ENCODE assay signal across 8 cellular contexts in the genomic region with DNA sequence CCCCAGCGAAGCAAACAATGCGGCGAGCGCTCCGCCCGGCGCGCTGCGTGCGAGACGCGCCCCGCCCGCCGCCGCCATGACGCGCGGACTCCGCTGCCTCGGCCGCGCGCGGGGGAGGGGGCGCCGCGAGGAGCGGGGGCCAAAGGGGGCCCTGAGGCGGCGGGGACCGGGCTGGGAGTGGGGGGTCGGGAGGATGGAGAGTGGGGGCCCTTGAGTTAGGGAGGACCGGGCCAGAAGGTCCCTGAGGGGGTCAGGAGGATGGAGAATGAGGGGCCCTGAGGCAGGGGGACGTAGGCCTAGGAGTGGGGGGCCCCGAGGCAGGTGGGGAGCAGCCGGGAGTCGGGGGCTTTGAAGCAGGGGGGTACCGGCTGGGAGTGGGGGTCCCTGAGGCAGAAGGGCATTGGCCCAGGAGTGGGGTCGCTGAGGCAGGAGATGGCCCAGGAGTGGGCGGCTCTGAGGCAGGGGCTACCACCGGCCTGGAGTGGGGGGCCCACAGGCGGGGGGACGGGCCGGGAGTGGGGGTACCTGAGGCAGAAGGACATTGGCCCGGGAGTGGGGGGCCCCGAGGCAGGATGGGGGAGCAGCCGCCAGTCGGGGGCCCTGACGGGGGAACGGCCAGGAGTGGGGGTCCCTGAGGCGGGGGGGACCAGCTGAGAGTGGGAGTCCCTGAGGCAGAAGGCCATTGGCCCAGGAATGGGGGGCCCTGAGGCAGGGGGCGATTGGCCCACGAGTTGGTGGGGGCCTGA. TPM values are rescaled to one million over a fixed set of nuclear protein-coding genes. Genes with fewer than 3 reads are reported as not detected.
DNase-seq lines count a peak whose midpoint lies in the region; ATAC-seq, FAIRE-seq and TF ChIP-seq lines count a peak whose summit lies in the region.

Gene BRD1 (minus strand): TSS at position 21 of the 746 bp plus-strand sequence. CDS start 3,556 bp downstream, outside the sequence.

- RAD21 ChIA-PET in HCT116 (lab: Charles Lee; ENCODE audit: low non-redundant PET in 1 of 2, low total read pairs in 2 of 2, uncharacterized antibody in 2 of 2, unreplicated experiment in 2 of 2) = no interaction called here

- H3K9ac ChIP-seq in HCT116 (ENCODE audit: low read length) = peak within 1 kb of the TSS; percentile 90
- peak within 1 kb of the TSS; percentile 93 for H3K9ac ChIP-seq in neural cell (ENCODE audit: low read length)

- H3K27ac ChIP-seq in CD8-positive, alpha-beta T cell (ENCODE audit: low read depth, low read length) = peak within 1 kb of the TSS; percentile 55
- H3K27ac ChIP-seq in HCT116 (ENCODE audit: low read depth, low read length) = peak within 1 kb of the TSS; percentile 72
- H3K27ac ChIP-seq in Panc1 (ENCODE audit: low read length) = peak within 1 kb of the TSS; percentile 69
- H3K27ac ChIP-seq in neural cell (ENCODE audit: low read length) = peak within 1 kb of the TSS; percentile 93
- H3K27ac ChIP-seq in tibial nerve = peak within 1 kb of the TSS; percentile 70 to 94 (median 90)

- peak within 1 kb of the TSS; percentile 97 for H3K27ac Mint-ChIP-seq in CD8-positive, alpha-beta T cell

- no peaks in the 10 kb centered on the region for H3K9me3 Mint-ChIP-seq in CD8-positive, alpha-beta T cell

- H3K4me3 ChIP-seq in CD8-positive, alpha-beta T cell (ENCODE audit: low read depth, low read length) = peak within 1 kb of the TSS; percentile 62
- H3K4me3 ChIP-seq in HCT116 (replicated peaks in 1 of 2; ENCODE audit: low read depth in 1 of 2, low read length in 2 of 2) = peak within 1 kb of the TSS; percentile 76 to 88
- H3K4me3 ChIP-seq in Panc1 (ENCODE audit: low read depth in 2 of 2, low read length in 2 of 2) = peak within 1 kb of the TSS; percentile 64 to 66
- peak within 1 kb of the TSS; percentile 88 for H3K4me3 ChIP-seq in neural cell (ENCODE audit: low read length)
- peak within 1 kb of the TSS; percentile 75 to 90 (median 83) for H3K4me3 ChIP-seq in tibial nerve

- no peaks in the 10 kb centered on the region for H3K27me3 Mint-ChIP-seq in CD8-positive, alpha-beta T cell (ENCODE audit: low read depth)

- no peak within 1 kb of the TSS for H2AFZ ChIP-seq in HCT116 (ENCODE audit: low read depth, low read length, poor library complexity, severe bottlenecking)
- peak within 1 kb of the TSS; percentile 36 for H2AFZ ChIP-seq in neural cell (ENCODE audit: low read depth, low read length)

- no peaks in the 10 kb centered on the region for H4K20me1 ChIP-seq in HCT116 (ENCODE audit: insufficient read depth)
- peaks cover 26% of the 10 kb centered on the region for H4K20me1 ChIP-seq in neural cell (ENCODE audit: insufficient read depth)

- no peak for FAIRE-seq in frontal cortex (lab: Jason Lieb, UNC)

- peak within 1 kb of the TSS; percentile 96 for H3K4me3 Mint-ChIP-seq in CD8-positive, alpha-beta T cell

- TF ChIP-seq EP300 in neural cell (conservative IDR thresholded peaks at IDR 0.05; ENCODE audit: poor library complexity, severe bottlenecking) (no peak), tibial nerve (IDR thresholded peaks at IDR 0.05) (no peak)

- peaks cover 37% of the 10 kb centered on the region for H3K4me1 Mint-ChIP-seq in CD8-positive, alpha-beta T cell (ENCODE audit: low read depth)

- no peak for TF ChIP-seq CTCF in CD8-positive, alpha-beta T cell (IDR thresholded peaks at IDR 0.05)
- TF ChIP-seq CTCF in HCT116 (IDR thresholded peaks at IDR 0.05 in 2 of 3, conservative IDR thresholded peaks at IDR 0.05 in 1 of 3; ENCODE audit: borderline replicate concordance in 1 of 3, insufficient read depth in 1 of 3, low read depth in 2 of 3, low read length in 2 of 3) = no peak
- TF ChIP-seq CTCF in Panc1 (IDR thresholded peaks at IDR 0.05) = no peak
- TF ChIP-seq CTCF in neural cell (IDR thresholded peaks at IDR 0.05; ENCODE audit: poor library complexity, severe bottlenecking) = no peak
- TF ChIP-seq CTCF in tibial nerve (IDR thresholded peaks at IDR 0.05) = no peak

- H3F3A ChIP-seq in neural cell (ENCODE audit: insufficient read depth, low read length, poor library complexity, severe bottlenecking) = no peaks in the 10 kb centered on the region

- peak; percentile 52 for ATAC-seq in CD8-positive, alpha-beta T cell
- ATAC-seq in HCT116 (peak; percentile 85), Panc1 (peak; percentile 91), HG03196 (IDR thresholded peaks at IDR 0.05; ENCODE audit: unreplicated experiment) (no peak)

- H3K9me2 ChIP-seq in HCT116 (ENCODE audit: insufficient read depth) (no peaks in the 10 kb centered on the region), neural cell (ENCODE audit: insufficient read depth, low read length) (no peaks in the 10 kb centered on the region)

- WGBS in tibial nerve, 2 donors = 66 to 100% methylated on average over 2 to 11 of the region's 54 CpGs

- TF ChIP-seq POLR2A in HCT116 (IDR thresholded peaks at IDR 0.05; ENCODE audit: borderline replicate concordance, extremely low read depth, insufficient read depth, insufficient read length) (peak; percentile 53), tibial nerve (IDR thresholded peaks at IDR 0.05) (peak in 1 of 2 donors; percentile 21)

- H3K36me3 Mint-ChIP-seq in CD8-positive, alpha-beta T cell = peaks cover 29% of the 10 kb centered on the region

- intact Hi-C loops in CD8-positive, alpha-beta T cell (cut with DNase I, micrococcal nuclease) = loop anchor here (2.0 to 5.0 kb wide), 4 partner anchors 19 to 91 kb away; partner anchors contain the start of genes ALG12 (in 2 of the 2) and CRELD2 (in 2 of the 2)
- intact Hi-C loops in HCT116 (cut with micrococcal nuclease) (no loop called here), Panc1 (cut with micrococcal nuclease; ENCODE audit: unreplicated experiment) (no loop called here)

- CTCF ChIA-PET in CD8-positive, alpha-beta T cell (lab: Charles Lee) = no interaction called here
- CTCF ChIA-PET in HCT116 (lab: Charles Lee) = no interaction called here
- CTCF ChIA-PET in Panc1 (lab: Charles Lee) = no interaction called here

- TF ChIP-seq RAD21 in HCT116 (IDR thresholded peaks at IDR 0.05; ENCODE audit: low read depth) (no peak), neural cell (conservative IDR thresholded peaks at IDR 0.05) (no peak)

- H3K36me3 ChIP-seq in CD8-positive, alpha-beta T cell (ENCODE audit: insufficient read depth, low read length) = peaks cover 7% of the 10 kb centered on the region
- H3K36me3 ChIP-seq in HCT116 (ENCODE audit: control insufficient read depth in 1 of 2, insufficient read depth in 2 of 2, low read length in 2 of 2) (peaks cover 8 to 11% of the 10 kb centered on the region in 2 experiments; a peak in 3 of 4 replicates), Panc1 (ENCODE audit: control insufficient read depth, insufficient read depth, low read length) (peaks cover 3% of the 10 kb centered on the region; the same call in 1 of the 2 replicates), neural cell (ENCODE audit: insufficient read depth, low read length) (peaks cover 10% of the 10 kb centered on the region), tibial nerve (peaks cover 0 to 19% (median 7%) of the 10 kb centered on the region in 3 donors)

- H3K9me3 ChIP-seq in CD8-positive, alpha-beta T cell (ENCODE audit: low read length) = no peaks in the 10 kb centered on the region
- H3K9me3 ChIP-seq in HCT116 (ENCODE audit: control insufficient read depth in 1 of 2, insufficient read depth in 1 of 2, low read depth in 1 of 2, low read length in 2 of 2) = no peaks in the 10 kb centered on the region
- H3K9me3 ChIP-seq in Panc1 (ENCODE audit: control insufficient read depth, insufficient read depth, low read depth, low read length) = no peaks in the 10 kb centered on the region
- peaks cover 4% of the 10 kb centered on the region for H3K9me3 ChIP-seq in neural cell (ENCODE audit: low read length)
- H3K9me3 ChIP-seq in tibial nerve = peaks cover 0 to 19% (median 0%) of the 10 kb centered on the region in 4 donors

- in situ Hi-C loops in Panc1 (cut with HindIII; ENCODE audit: low pct_unique_long_range_greater_than_20kb, low sequenced_read_pairs) = no loop called here

- DNase-seq in CD8-positive, alpha-beta T cell = peak in 6 of 7 experiments; percentile 42 to 78 (median 52)
- no peak for DNase-seq in HCT116 (ENCODE audit: low read depth, low spot score)
- DNase-seq in Panc1 (ENCODE audit: low read depth, low spot score) = no peak
- DNase-seq in activated gamma-delta T cell treated with Interleukin-2 at 50 U/mL for 16 hours = peak; percentile 49
- peak; percentile 73 to 84 for DNase-seq in frontal cortex (ENCODE audit: low spot score in 2 of 2)
- no peak for DNase-seq in tibial nerve (ENCODE audit: low spot score in 2 of 2)

- H3K4me2 ChIP-seq in HCT116 (ENCODE audit: low read length) = peak within 1 kb of the TSS; percentile 99
- H3K4me2 ChIP-seq in neural cell (ENCODE audit: low read length) = peak within 1 kb of the TSS; percentile 96

- H3K79me2 ChIP-seq in HCT116 (ENCODE audit: insufficient read depth, low read length) (peaks cover 41% of the 10 kb centered on the region), neural cell (replicated peaks; ENCODE audit: insufficient read depth, low read length) (peaks cover 44% of the 10 kb centered on the region)

- no peaks in the 10 kb centered on the region for H3K27me3 ChIP-seq in CD8-positive, alpha-beta T cell (ENCODE audit: insufficient read depth, low read length)
- H3K27me3 ChIP-seq in HCT116 (ENCODE audit: insufficient read depth, low read length) (no peaks in the 10 kb centered on the region), Panc1 (ENCODE audit: control insufficient read depth, insufficient read depth, low read length) (no peaks in the 10 kb centered on the region), neural cell (ENCODE audit: insufficient read depth, low read depth, low read length) (no peaks in the 10 kb centered on the region), tibial nerve (no peaks in the 10 kb centered on the region)

- BruUV-seq in HCT116 (replicated peaks; lab: Mats Ljungman, UMichigan) (no TSS peak), Panc1 (replicated peaks; lab: Mats Ljungman, UMichigan) (no TSS peak)

- peaks cover 38% of the 10 kb centered on the region for H3K4me1 ChIP-seq in CD8-positive, alpha-beta T cell (ENCODE audit: insufficient read depth, low read length)
- H3K4me1 ChIP-seq in HCT116 (ENCODE audit: control insufficient read depth in 1 of 2, insufficient read depth in 2 of 2, low read length in 2 of 2) (peaks cover 8 to 20% of the 10 kb centered on the region in 2 experiments), Panc1 (ENCODE audit: control insufficient read depth, insufficient read depth, low read length) (peaks cover 6% of the 10 kb centered on the region; the same call in 1 of the 2 replicates), tibial nerve (peaks cover 0 to 35% (median 24%) of the 10 kb centered on the region in 4 donors)

- POLR2A ChIA-PET in CD8-positive, alpha-beta T cell (lab: Charles Lee) = interaction anchor here (0.7 kb wide), 1 partner anchor 30 kb away, joined by 4 read pairs; no protein-coding TSS in a partner anchor
- POLR2A ChIA-PET in HCT116 (lab: Charles Lee) (no interaction called here), Panc1 (lab: Charles Lee) (no interaction called here)

RNA-seq across cellular contexts. Expression of gene BRD1, which starts in this region (rescaled TPM):
- total RNA-seq in CD8-positive, alpha-beta T cell = 100 to 1,000 TPM; 159 to 167 TPM
- total RNA-seq in HCT116 (2021; ENCODE audit: unreplicated experiment) = 31.3 TPM
- 18.2 and 18.6 TPM in 2 replicates for polyA plus RNA-seq in HCT116 (2012)
- total RNA-seq in Panc1 (2021; ENCODE audit: unreplicated experiment) = 24.0 TPM
- polyA plus RNA-seq in Panc1 (2012; ENCODE audit: insufficient read length) = 22.1 TPM
- 50.1 TPM for total RNA-seq in frontal cortex
- polyA plus RNA-seq in neural cell = 79.3 and 92.1 TPM in 2 replicates
- 75.0 and 81.1 TPM in 2 replicates for polyA minus RNA-seq in neural cell
- 10 to 100 TPM; 44.6 to 74.9 (median 60.4) TPM for total RNA-seq in tibial nerve

Comparison
In these comparisons a context has a peak if more than half of its experiments do, and no peak if none do; other contexts are left out.
1. DNase-seq: peak in CD8-positive, alpha-beta T cell (6 of 7), activated gamma-delta T cell treated with Interleukin-2 at 50 U/mL for 16 hours (single experiment) and frontal cortex (2 of 2); none in HCT116 (single experiment), Panc1 (single experiment) and tibial nerve (0 of 2).
2. intact Hi-C loops: an anchor here in CD8-positive, alpha-beta T cell (2.0 to 5.0 kb wide); none called in HCT116 and Panc1.
3. Peak in every context shown above with its lines, with median percentiles within 50 percentile points of each other: H3K27ac ChIP-seq and H3K4me3 ChIP-seq.